Comparison of ENCODE assay signal across 8 cellular contexts in the genomic region with DNA sequence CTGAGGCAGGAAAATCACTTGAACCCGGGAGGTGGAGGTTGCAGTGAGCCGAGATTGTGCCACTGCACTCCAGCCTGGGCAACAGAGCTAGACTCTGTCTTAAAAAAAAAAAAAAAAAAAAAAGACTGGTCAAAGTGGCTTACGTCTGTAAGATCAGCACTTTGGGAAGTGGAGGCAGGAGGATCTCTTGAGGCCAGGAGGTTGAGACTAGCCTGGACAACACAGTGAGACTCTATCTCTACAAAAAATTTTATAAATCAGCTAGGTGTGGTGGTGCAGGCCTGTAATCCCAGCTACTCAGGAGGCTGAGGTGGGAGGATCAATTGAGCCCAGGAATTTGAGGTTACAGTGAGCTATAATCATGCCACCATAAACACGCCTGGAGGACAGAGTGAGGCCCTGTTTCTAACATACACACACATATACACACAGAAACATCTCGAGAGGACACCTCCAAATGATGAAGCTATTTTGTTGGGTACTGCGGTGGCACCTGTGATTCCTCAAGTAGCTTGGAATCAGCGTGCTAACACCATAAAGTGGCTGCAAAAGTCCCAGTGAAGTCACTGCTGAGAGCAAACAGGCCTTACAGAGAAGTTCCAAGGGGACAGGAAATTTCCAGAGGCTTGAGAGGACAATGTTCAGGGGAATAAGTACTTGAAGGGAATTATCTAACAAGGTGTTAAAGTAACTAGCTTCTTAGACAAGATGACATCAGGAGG. TPM values are rescaled to one million over a fixed set of nuclear protein-coding genes. Genes with fewer than 3 reads are reported as not detected.
A peak's percentile ranks its signal among the peaks of the same experiment; 100 is the strongest.
DNase-seq lines count a peak whose midpoint lies in the region; ATAC-seq and TF ChIP-seq lines count a peak whose summit lies in the region.

No MANE protein-coding gene starts in this region.

- peaks cover 5% of the 10 kb centered on the region for H3K36me3 Mint-ChIP-seq in memory B cell

- peak overlapping the region; percentile 81 for H3K4me3 Mint-ChIP-seq in memory B cell

- H3K4me1 ChIP-seq in heart right ventricle (peaks cover 17 to 69% (median 62%) of the 10 kb centered on the region in 9 donors), vagina (peaks cover 67% of the 10 kb centered on the region)

- H3K9me3 Mint-ChIP-seq in memory B cell, result no peaks in the 10 kb centered on the region

- ATAC-seq in heart right ventricle, result no peak
- ATAC-seq in left ventricle myocardium superior, result no peak
- ATAC-seq in memory B cell (ENCODE audit: low read depth), result no peak

- no peak for TF ChIP-seq CTCF in heart right ventricle (IDR thresholded peaks at IDR 0.05)
- no peak for TF ChIP-seq CTCF in astrocyte of the cerebellum (IDR thresholded peaks at IDR 0.05; ENCODE audit: low read depth, low read length, missing control alignments)
- no peak for TF ChIP-seq CTCF in vagina (IDR thresholded peaks at IDR 0.05)
- TF ChIP-seq CTCF in GM13977 (IDR thresholded peaks at IDR 0.05; ENCODE audit: extremely low read depth, insufficient read depth, missing control alignments), result no peak

- peak overlapping the region; percentile 93 for H3K27ac Mint-ChIP-seq in memory B cell

- in situ Hi-C loops in astrocyte of the cerebellum (cut with HindIII; ENCODE audit: low sequenced_read_pairs) (no loop called here), GM13977 (cut with MboI; ENCODE audit: low pct_unique_long_range_greater_than_20kb, low sequenced_read_pairs, unreplicated experiment) (no loop called here)

- DNase-seq in heart right ventricle, result no peak
- DNase-seq in left ventricle myocardium superior, result no peak
- DNase-seq in astrocyte of the cerebellum (ENCODE audit: low read depth), result no peak
- DNase-seq in memory B cell (ENCODE audit: low spot score in 2 of 2), result no peak
- peak in 1 of 2 donors; percentile 81 for DNase-seq in vagina (ENCODE audit: extremely low spot score in 2 of 2)
- DNase-seq in SHP77 treated with DMSO at 0.1 percent for 48 hours (lab: John Stamatoyannopoulos, UW), result no peak
- no peak for DNase-seq in effector CD4-positive, alpha-beta T cell
- DNase-seq in GM13977 (ENCODE audit: low spot score), result no peak

- H3K27me3 ChIP-seq in heart right ventricle, result no peaks in the 10 kb centered on the region
- no peaks in the 10 kb centered on the region for H3K27me3 ChIP-seq in vagina

- H3K9me3 ChIP-seq in heart right ventricle (peaks cover 0 to 3% (median 0%) of the 10 kb centered on the region in 11 donors), vagina (no peaks in the 10 kb centered on the region)

- no peak for TF ChIP-seq POLR2A in vagina (IDR thresholded peaks at IDR 0.05)

- H3K27ac ChIP-seq in heart right ventricle, result peak overlapping the region; percentile 51 to 99 (median 92)
- H3K27ac ChIP-seq in vagina, result peak overlapping the region; percentile 93

- intact Hi-C loops in heart right ventricle (cut with DNase I), result loop anchor here in 4 of 10 donors (2.0 to 5.0 kb wide), 3 partner anchors 14 to 130 kb away; a partner anchor contains a TSS
- intact Hi-C loops in left ventricle myocardium superior (cut with micrococcal nuclease), result loop anchor here (10.0 kb wide), 1 partner anchor 118 kb away; a partner anchor contains a TSS
- intact Hi-C loops in vagina (cut with DNase I), result loop anchor here (5.0 kb wide), 1 partner anchor 130 kb away; no protein-coding TSS in a partner anchor

- H3K36me3 ChIP-seq in heart right ventricle (peaks cover 0 to 18% (median 8%) of the 10 kb centered on the region in 9 donors), vagina (peaks cover 0 to 9% of the 10 kb centered on the region in 2 donors)

- 67 to 70% methylated on average over 7 of the region's 7 CpGs for WGBS in heart right ventricle, 2 donors

- H3K4me1 Mint-ChIP-seq in memory B cell, result peaks cover 45% of the 10 kb centered on the region

- H3K4me3 ChIP-seq in heart right ventricle (peak overlapping the region in 9 of 10 donors; percentile 73 to 96 (median 91)), astrocyte of the cerebellum (ENCODE audit: low read depth, low read length) (peak overlapping the region; percentile 53), vagina (peak overlapping the region; percentile 86 to 99)

- no peaks in the 10 kb centered on the region for H3K27me3 Mint-ChIP-seq in memory B cell

RNA-seq across cellular contexts. Expression of a gene that starts 1.4 kb away (rescaled TPM):
- total RNA-seq in heart right ventricle, result 10 to 100 TPM; 15.2 to 40.2 (median 21.9) TPM
- 10 to 100 TPM; 26.2 to 37.5 TPM for polyA plus RNA-seq in heart right ventricle
- 24.4 TPM for total RNA-seq in left ventricle myocardium superior
- 90.1 TPM for total RNA-seq in vagina

RNA-seq across cellular contexts. Expression of a gene that starts 52.7 kb away (rescaled TPM):
- total RNA-seq in heart right ventricle (10 to 100 TPM; 11.6 to 26.3 (median 15.3) TPM), left ventricle myocardium superior (22.3 TPM), vagina (35.6 TPM)
- 10 to 100 TPM; 13.0 to 88.3 TPM for polyA plus RNA-seq in heart right ventricle
